ENCODE assay signal across 19 cellular contexts in the genomic region with DNA sequence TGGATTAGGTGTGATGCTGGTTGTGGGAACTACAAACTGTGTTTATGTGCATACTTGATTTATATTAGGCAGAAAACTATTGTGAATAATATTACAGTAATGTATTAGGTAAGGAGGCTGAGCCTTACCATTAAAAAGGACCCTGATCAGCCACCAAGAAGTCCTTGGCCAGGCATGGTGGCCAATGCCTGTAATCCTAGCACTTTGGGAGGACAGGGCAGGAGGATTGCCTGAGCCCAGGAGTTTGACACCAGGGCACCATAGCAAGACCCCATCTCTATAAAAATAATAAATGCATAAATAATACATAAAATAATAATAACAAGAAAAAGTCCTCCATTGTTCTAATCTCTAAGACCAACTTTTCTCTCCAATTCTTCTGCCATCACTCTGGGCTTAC.
"Had no signal": no experiment of that assay in that cellular context is flagged by ENCODE, and none has a peak within 500 bp of the region (broad histone marks: within the 10 kb centered on the region; RNA-seq: fewer than 3 reads in every experiment).

No MANE protein-coding gene starts in this region.

- H3K9me3 Mint-ChIP-seq: activated CD4-positive, alpha-beta T cell treated with anti-CD3 and anti-CD28 coated beads, Interleukin-2, amount 10 ng/mL, durations not matched to agents 7 days and 5 days; activated CD8-positive, alpha-beta T cell treated with anti-CD3 and anti-CD28 coated beads for 36 hours; natural killer cell treated with Interleukin-12 subunit alpha and Interleukin-12 subunit beta and Interleukin-15 and Interleukin-18, amount 100 ng/mL, for 72 hours had no signal

- H3K4me3 Mint-ChIP-seq: activated CD4-positive, alpha-beta T cell treated with anti-CD3 and anti-CD28 coated beads, Interleukin-2, amount 10 ng/mL, durations not matched to agents 7 days and 5 days; activated CD8-positive, alpha-beta memory T cell treated with anti-CD3 and anti-CD28 coated beads, Interleukin-2, amount 10 ng/mL, durations not matched to agents 7 days and 5 days; activated CD8-positive, alpha-beta T cell treated with anti-CD3 and anti-CD28 coated beads for 36 hours; natural killer cell treated with Interleukin-12 subunit alpha and Interleukin-12 subunit beta and Interleukin-15 and Interleukin-18, amount 100 ng/mL, for 72 hours had no signal

- H3K27me3 Mint-ChIP-seq: activated CD4-positive, alpha-beta T cell treated with anti-CD3 and anti-CD28 coated beads, Interleukin-2, amount 10 ng/mL, durations not matched to agents 7 days and 5 days; activated CD8-positive, alpha-beta memory T cell treated with anti-CD3 and anti-CD28 coated beads, Interleukin-2, amount 10 ng/mL, durations not matched to agents 7 days and 5 days; activated CD8-positive, alpha-beta T cell treated with anti-CD3 and anti-CD28 coated beads for 36 hours; natural killer cell treated with Interleukin-12 subunit alpha and Interleukin-12 subunit beta and Interleukin-15 and Interleukin-18, amount 100 ng/mL, for 72 hours; T-helper 17 cell had no signal

- H3K36me3 ChIP-seq: cardiac muscle cell, thyroid gland had no signal

- DNase-seq: activated CD4-positive, alpha-beta T cell treated with anti-CD3 and anti-CD28 coated beads, Interleukin-2, amount 10 ng/mL, durations not matched to agents 7 days and 5 days; activated CD8-positive, alpha-beta memory T cell treated with anti-CD3 and anti-CD28 coated beads, Interleukin-2, amount 10 ng/mL, durations not matched to agents 7 days and 5 days; activated CD8-positive, alpha-beta T cell treated with anti-CD3 and anti-CD28 coated beads for 36 hours; activated gamma-delta T cell; activated T-cell treated with anti-CD3 and anti-CD28 coated beads for 4 hours; effector CD4-positive, alpha-beta T cell; foreskin fibroblast; hypothalamus; midbrain; nucleus accumbens; stimulated activated CD4-positive, alpha-beta T cell treated with anti-CD3 and anti-CD28 coated beads, Interleukin-4, amount 100 ng/mL, for 1 hour; stimulated activated naive CD4-positive, alpha-beta T cell treated with Interleukin-2 at 50 U/mL for 16 hours; SW 1271; T-helper 17 cell; thyroid gland had no signal

- H3K27ac ChIP-seq: cardiac muscle cell, SK-N-MC, thyroid gland had no signal

- H3K4me3 ChIP-seq: cardiac muscle cell, SK-N-MC, thyroid gland had no signal

- H3K27ac Mint-ChIP-seq: activated CD4-positive, alpha-beta T cell treated with anti-CD3 and anti-CD28 coated beads, Interleukin-2, amount 10 ng/mL, durations not matched to agents 7 days and 5 days; activated CD8-positive, alpha-beta memory T cell treated with anti-CD3 and anti-CD28 coated beads, Interleukin-2, amount 10 ng/mL, durations not matched to agents 7 days and 5 days had no signal

- H3K9me3 ChIP-seq: thyroid gland had no signal

- H3K27me3 ChIP-seq: cardiac muscle cell, thyroid gland had no signal

- ATAC-seq: activated CD8-positive, alpha-beta memory T cell treated with anti-CD3 and anti-CD28 coated beads, Interleukin-2, amount 10 ng/mL, durations not matched to agents 7 days and 5 days; activated CD8-positive, alpha-beta T cell treated with anti-CD3 and anti-CD28 coated beads for 36 hours; activated naive CD4-positive, alpha-beta T cell treated with anti-CD3 and anti-CD28 coated beads, Interleukin-2, amount 50 U/mL, for 72 hours; natural killer cell treated with Interleukin-12 subunit alpha and Interleukin-12 subunit beta and Interleukin-15 and Interleukin-18, amount 100 ng/mL, for 72 hours; T-helper 17 cell had no signal
